1 cellular context compared by ENCODE assay signal in the genomic region with DNA sequence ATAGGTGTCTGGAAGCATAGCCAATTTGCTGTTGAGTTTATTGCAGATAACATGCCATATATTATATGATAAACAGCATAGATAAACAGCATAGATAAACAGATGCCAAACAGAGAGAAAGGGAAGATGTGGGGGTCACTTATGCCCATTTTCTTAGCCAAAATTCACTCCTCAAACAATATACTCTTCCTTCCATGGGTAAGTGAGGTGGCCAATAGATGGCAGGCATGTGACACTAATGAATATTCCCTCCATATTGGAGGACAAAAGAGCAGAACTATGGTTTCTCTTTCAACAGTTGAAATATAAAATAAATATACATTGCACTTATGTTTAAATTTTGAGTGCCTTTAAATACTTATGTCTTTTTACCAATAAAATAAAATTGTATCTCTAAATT.
TF ChIP-seq lines count a peak whose summit lies in the region.

No MANE protein-coding gene starts in this region.

TF ChIP-seq in HCT116, 20 proteins besides CTCF, POLR2A, EP300 and RAD21 (continued from another document):
- TF ChIP-seq, protein P1, sequence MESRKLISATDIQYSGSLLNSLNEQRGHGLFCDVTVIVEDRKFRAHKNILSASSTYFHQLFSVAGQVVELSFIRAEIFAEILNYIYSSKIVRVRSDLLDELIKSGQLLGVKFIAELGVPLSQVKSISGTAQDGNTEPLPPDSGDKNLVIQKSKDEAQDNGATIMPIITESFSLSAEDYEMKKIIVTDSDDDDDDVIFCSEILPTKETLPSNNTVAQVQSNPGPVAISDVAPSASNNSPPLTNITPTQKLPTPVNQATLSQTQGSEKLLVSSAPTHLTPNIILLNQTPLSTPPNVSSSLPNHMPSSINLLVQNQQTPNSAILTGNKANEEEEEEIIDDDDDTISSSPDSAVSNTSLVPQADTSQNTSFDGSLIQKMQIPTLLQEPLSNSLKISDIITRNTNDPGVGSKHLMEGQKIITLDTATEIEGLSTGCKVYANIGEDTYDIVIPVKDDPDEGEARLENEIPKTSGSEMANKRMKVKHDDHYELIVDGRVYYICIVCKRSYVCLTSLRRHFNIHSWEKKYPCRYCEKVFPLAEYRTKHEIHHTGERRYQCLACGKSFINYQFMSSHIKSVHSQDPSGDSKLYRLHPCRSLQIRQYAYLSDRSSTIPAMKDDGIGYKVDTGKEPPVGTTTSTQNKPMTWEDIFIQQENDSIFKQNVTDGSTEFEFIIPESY (IDR thresholded peaks at IDR 0.05; ENCODE audit: extremely low read depth, insufficient replicate concordance, low read length), result no peak
- TF ChIP-seq CBX3 (IDR thresholded peaks at IDR 0.05; ENCODE audit: low read depth) (no peak), JUND (IDR thresholded peaks at IDR 0.05) (no peak), SIN3A (IDR thresholded peaks at IDR 0.05; ENCODE audit: low read depth) (no peak), SRF (IDR thresholded peaks at IDR 0.05; ENCODE audit: low read depth) (no peak), EZH2phosphoT487 (IDR thresholded peaks at IDR 0.05; ENCODE audit: borderline replicate concordance) (no peak), EZH2 (IDR thresholded peaks at IDR 0.05) (no peak), ELF1 (IDR thresholded peaks at IDR 0.05; ENCODE audit: borderline replicate concordance, low read depth) (no peak), EGR1 (IDR thresholded peaks at IDR 0.05; ENCODE audit: low read depth) (no peak), CEBPB (IDR thresholded peaks at IDR 0.05; ENCODE audit: low read depth) (no peak), YY1 (IDR thresholded peaks at IDR 0.05; ENCODE audit: extremely low read depth, insufficient replicate concordance, low read depth, low read length) (no peak), POLR2AphosphoS5 (IDR thresholded peaks at IDR 0.05; ENCODE audit: low read depth, low read length) (no peak), TCF7L2 (IDR thresholded peaks at IDR 0.05; ENCODE audit: borderline replicate concordance, extremely low read depth, insufficient read depth, insufficient read length) (no peak), SP1 (IDR thresholded peaks at IDR 0.05; ENCODE audit: low read depth) (no peak)
- TF ChIP-seq, protein P2, sequence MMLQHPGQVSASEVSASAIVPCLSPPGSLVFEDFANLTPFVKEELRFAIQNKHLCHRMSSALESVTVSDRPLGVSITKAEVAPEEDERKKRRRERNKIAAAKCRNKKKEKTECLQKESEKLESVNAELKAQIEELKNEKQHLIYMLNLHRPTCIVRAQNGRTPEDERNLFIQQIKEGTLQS (IDR thresholded peaks at IDR 0.05), result no peak
TF ChIP-seq in HCT116: peak in this region for 0.
